ENCODE assay signal across 8 cellular contexts in the genomic region with DNA sequence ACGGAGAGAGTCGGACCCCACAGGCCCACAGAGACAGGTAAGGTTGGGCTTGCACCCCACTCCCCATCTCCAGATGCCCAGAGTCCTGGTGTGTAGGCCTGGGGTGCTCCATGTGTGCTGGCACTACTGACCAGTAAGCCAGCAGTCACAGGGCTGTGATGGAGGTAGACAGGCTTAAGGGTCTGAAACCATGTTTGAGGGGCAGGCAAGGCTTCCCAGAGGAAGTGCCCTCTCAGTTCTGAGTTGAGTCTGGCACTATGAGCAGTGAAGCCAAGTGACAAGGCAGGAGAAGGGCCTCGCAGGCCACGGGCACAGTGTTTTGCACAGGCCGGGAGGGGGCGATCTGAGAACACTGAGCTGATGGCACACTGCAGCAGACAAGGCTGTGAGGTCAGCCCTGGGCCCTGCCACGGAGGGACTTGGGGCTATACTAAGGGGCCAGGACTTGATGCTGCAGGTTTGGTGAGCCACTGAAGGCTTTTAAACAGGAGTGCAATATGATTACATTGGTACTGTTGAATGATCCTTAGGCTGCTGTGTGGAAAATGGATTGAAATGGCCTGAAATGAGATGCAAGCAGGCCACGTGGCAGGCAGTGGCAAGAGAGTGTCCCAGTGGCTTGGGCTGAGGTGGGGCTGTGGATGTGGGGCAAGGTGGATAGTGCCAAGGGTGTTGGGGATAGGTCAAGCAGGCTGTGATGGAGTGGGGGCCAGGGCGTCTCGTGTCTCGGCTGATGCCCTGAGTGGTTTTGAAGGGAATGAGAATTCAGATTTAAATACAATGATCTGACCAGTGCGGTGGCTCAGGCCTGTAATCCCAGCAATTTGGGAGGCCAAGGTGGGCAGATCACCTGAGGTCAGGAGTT. TPM values are rescaled to one million over a fixed set of nuclear protein-coding genes. Genes with fewer than 3 reads are reported as not detected.
DNase-seq lines count a peak whose midpoint lies in the region; ATAC-seq and TF ChIP-seq lines count a peak whose summit lies in the region.

No MANE protein-coding gene starts in this region.

- no peaks in the 10 kb centered on the region for H3K4me1 ChIP-seq in breast epithelium

- TF ChIP-seq CTCF in breast epithelium (IDR thresholded peaks at IDR 0.05): peak; percentile 13 to 60 (median 48)
- peak; percentile 91 for TF ChIP-seq CTCF in kidney epithelial cell (IDR thresholded peaks at IDR 0.05; ENCODE audit: insufficient read depth, low read length, poor library complexity, severe bottlenecking)

- H3K36me3 ChIP-seq in breast epithelium: no peaks in the 10 kb centered on the region
- no peaks in the 10 kb centered on the region for H3K36me3 ChIP-seq in kidney epithelial cell (ENCODE audit: control insufficient read depth, insufficient read depth, low read length)

- H3K9me3 ChIP-seq in breast epithelium: no peaks in the 10 kb centered on the region

- intact Hi-C loops in breast epithelium (cut with DNase I; ENCODE audit: low total_unique reads): no loop called here

- ATAC-seq in GM21786 (IDR thresholded peaks at IDR 0.05; ENCODE audit: unreplicated experiment): peak; percentile 78

- DNase-seq in DMS114 treated with DMSO at 0.1 percent for 48 hours (lab: John Stamatoyannopoulos, UW; ENCODE audit: unreplicated experiment) (peak; percentile 62), NCI-H1092 treated with DMSO at 0.1 percent for 48 hours (lab: John Stamatoyannopoulos, UW) (peak; percentile 77), breast epithelium (ENCODE audit: low spot score in 2 of 2) (peak; percentile 44 to 81), kidney epithelial cell (ENCODE audit: low read depth) (no peak), NCI-H345 treated with DMSO at 0.1 percent for 48 hours (lab: John Stamatoyannopoulos, UW; ENCODE audit: unreplicated experiment) (no peak)
- DNase-seq in activated CD4-positive, CD25-positive, alpha-beta regulatory T cell (lab: John Stamatoyannopoulos, UW): peak; percentile 51 to 66 (median 60)
- peak; percentile 81 for DNase-seq in stimulated activated CD4-positive, alpha-beta T cell treated with anti-CD3 and anti-CD28 coated beads, Interleukin-4, amount 100 ng/mL, for 24 hours

- no peak overlapping the region for H3K4me3 ChIP-seq in breast epithelium
- H3K4me3 ChIP-seq in kidney epithelial cell (ENCODE audit: low read depth, low read length): no peak overlapping the region

- no peak overlapping the region for H3K27ac ChIP-seq in breast epithelium

- TF ChIP-seq POLR2A in breast epithelium (IDR thresholded peaks at IDR 0.05): no peak

- H3K27me3 ChIP-seq in breast epithelium (no peaks in the 10 kb centered on the region), kidney epithelial cell (ENCODE audit: control insufficient read depth, insufficient read depth, low read length) (peaks cover 12% of the 10 kb centered on the region)

RNA-seq across cellular contexts. Expression of a gene that starts 20.3 kb away (rescaled TPM):
- total RNA-seq in breast epithelium: under 1 TPM in 1 of 3 donors, not detected in 2; under 0.01 TPM
- total RNA-seq in kidney epithelial cell: 0.41 and 0.67 TPM in 2 replicates

RNA-seq across cellular contexts. Expression of a gene that starts 34.3 kb away (rescaled TPM):
- total RNA-seq in breast epithelium (10 to 100 TPM; 46.5 to 61.1 (median 53.7) TPM), kidney epithelial cell (239 and 284 TPM in 2 replicates)

RNA-seq across cellular contexts. Expression of a gene that starts 34.5 kb away (rescaled TPM):
- not detected for total RNA-seq in breast epithelium
- not detected in 2 replicates for total RNA-seq in kidney epithelial cell

RNA-seq across cellular contexts. Expression of a gene that starts 45.1 kb away (rescaled TPM):
- total RNA-seq in breast epithelium (1 to 10 TPM; 1.6 to 2.1 (median 1.9) TPM), kidney epithelial cell (0.67 TPM in 1 of 2 replicates, not detected in the other)

Comparison
In these comparisons a context has a peak if more than half of its experiments do, and no peak if none do; other contexts are left out.
1. DNase-seq: peak in DMS114 treated with DMSO at 0.1 percent for 48 hours (single experiment), NCI-H1092 treated with DMSO at 0.1 percent for 48 hours (single experiment), activated CD4-positive, CD25-positive, alpha-beta regulatory T cell (4 of 4), breast epithelium (2 of 2) and stimulated activated CD4-positive, alpha-beta T cell treated with anti-CD3 and anti-CD28 coated beads, Interleukin-4, amount 100 ng/mL, for 24 hours (single experiment); none in kidney epithelial cell (single experiment) and NCI-H345 treated with DMSO at 0.1 percent for 48 hours (single experiment).